Comparison of ENCODE assay signal across 9 cellular contexts in the genomic region with DNA sequence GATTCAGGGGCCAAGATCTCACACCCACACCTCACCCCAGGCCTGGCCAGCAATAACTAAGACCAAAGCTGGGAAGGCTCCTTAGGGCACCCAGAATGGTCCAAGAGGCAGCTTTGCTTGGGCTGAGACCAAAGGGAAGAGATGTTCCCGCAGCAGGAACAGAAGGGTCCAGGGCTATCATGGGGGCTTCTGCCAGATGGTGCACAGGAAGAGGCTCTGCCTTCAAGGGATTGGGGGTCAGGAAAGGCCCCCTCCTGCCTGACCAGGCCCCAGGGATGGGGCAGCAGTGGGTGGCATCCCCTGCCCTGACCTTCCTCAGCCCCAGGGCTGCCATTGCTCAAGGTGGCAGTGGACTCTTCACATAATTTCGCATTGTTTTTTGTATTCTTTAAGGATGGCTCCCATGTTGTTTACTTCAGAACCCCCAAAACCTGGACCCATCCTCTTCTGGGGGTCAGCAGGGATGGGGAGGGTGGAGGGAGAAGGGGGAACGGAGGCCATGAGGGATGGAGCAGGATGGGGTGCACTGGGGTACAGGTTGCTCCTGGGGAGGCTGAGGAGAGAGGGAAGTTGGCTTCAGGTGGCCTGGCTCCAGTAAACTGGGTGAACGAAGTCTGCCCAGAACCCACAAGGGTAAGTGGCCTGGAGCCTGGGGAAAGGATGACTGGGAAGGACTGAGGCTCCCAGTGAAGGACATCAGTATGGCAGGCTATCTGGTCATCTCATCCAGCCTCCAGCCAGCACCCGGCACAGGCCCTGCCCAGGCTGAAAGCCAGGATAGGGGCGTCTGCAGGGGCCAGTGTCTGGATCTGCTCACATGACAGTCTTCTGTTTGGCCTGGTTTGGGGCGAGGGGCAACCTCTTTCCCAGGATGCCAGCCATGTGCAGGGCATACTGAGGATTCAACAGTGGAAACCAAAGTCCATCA. TPM values are rescaled to one million over a fixed set of nuclear protein-coding genes. Genes with fewer than 3 reads are reported as not detected.
A peak's percentile ranks its signal among the peaks of the same experiment; 100 is the strongest.
DNase-seq lines count a peak whose midpoint lies in the region; TF ChIP-seq lines count a peak whose summit lies in the region.
"Had no signal": no experiment of that assay in that cellular context is flagged by ENCODE, and none has a peak within 500 bp of the region (broad histone marks: within the 10 kb centered on the region; RNA-seq: fewer than 3 reads in every experiment).

No MANE protein-coding gene starts in this region.

- H2AFZ ChIP-seq in MM.1S (ENCODE audit: low read length), result no peak overlapping the region

- POLR2A ChIA-PET in Caco-2 (lab: Charles Lee), result no interaction called here

- H3K27me3 Mint-ChIP-seq in Caco-2 (ENCODE audit: insufficient read depth, unreplicated experiment) (no peaks in the 10 kb centered on the region), osteocyte (ENCODE audit: unreplicated experiment) (no peaks in the 10 kb centered on the region)

- no peaks in the 10 kb centered on the region for H4K20me1 ChIP-seq in MM.1S (ENCODE audit: insufficient read depth, low read length)

- H3K27ac ChIP-seq in MM.1S (ENCODE audit: low read length) (peak overlapping the region; percentile 98), cingulate gyrus (ENCODE audit: low read depth, low read length) (peak overlapping the region; percentile 77)

- H3K36me3 Mint-ChIP-seq in Caco-2 (ENCODE audit: insufficient read depth, unreplicated experiment) (peaks cover 40% of the 10 kb centered on the region), osteocyte (ENCODE audit: unreplicated experiment) (peaks cover 8% of the 10 kb centered on the region)

- H3K4me3 ChIP-seq in Caco-2 (ENCODE audit: low read depth, low read length) (no peak overlapping the region), MM.1S (ENCODE audit: low read length) (no peak overlapping the region)

- no peak for TF ChIP-seq CTCF in Caco-2 (IDR thresholded peaks at IDR 0.05; ENCODE audit: insufficient read depth in 1 of 2, low read depth in 1 of 2, low read length in 1 of 2, severe bottlenecking in 1 of 2, unreplicated experiment in 1 of 2)
- TF ChIP-seq CTCF in MM.1S (IDR thresholded peaks at IDR 0.05; ENCODE audit: low read length), result no peak
- TF ChIP-seq CTCF in osteocyte (IDR thresholded peaks at IDR 0.05), result no peak

- H3K36me3 ChIP-seq in Caco-2 (ENCODE audit: control insufficient read depth, insufficient read depth, low read length) (no peaks in the 10 kb centered on the region), MM.1S (replicated peaks; ENCODE audit: insufficient read depth, low read length) (no peaks in the 10 kb centered on the region)

- no peaks in the 10 kb centered on the region for H3K9me3 Mint-ChIP-seq in Caco-2 (ENCODE audit: unreplicated experiment)
- H3K9me3 Mint-ChIP-seq in osteocyte (ENCODE audit: unreplicated experiment), result no peaks in the 10 kb centered on the region

- peak overlapping the region; percentile 89 for H3K4me2 ChIP-seq in MM.1S (ENCODE audit: low read depth, low read length)

- H3K4me1 Mint-ChIP-seq in Caco-2 (ENCODE audit: low read depth, unreplicated experiment) (peaks cover 9% of the 10 kb centered on the region), osteocyte (ENCODE audit: unreplicated experiment) (peaks cover 41% of the 10 kb centered on the region)

- H3K4me1 ChIP-seq in Caco-2, result peaks cover 28% of the 10 kb centered on the region
- H3K4me1 ChIP-seq in MM.1S (ENCODE audit: low read length), result peaks cover 43% of the 10 kb centered on the region

- no peaks in the 10 kb centered on the region for H3K9me2 ChIP-seq in MM.1S (replicated peaks; ENCODE audit: insufficient read depth, low read length)

- no peak for DNase-seq in Caco-2
- no peak for DNase-seq in MM.1S
- DNase-seq in osteocyte (ENCODE audit: extremely low spot score, unreplicated experiment), result no peak
- DNase-seq in NCI-H774 (lab: John Stamatoyannopoulos, UW), result no peak
- no peak for DNase-seq in NCI-H510A treated with DMSO at 0.1 percent for 48 hours (lab: John Stamatoyannopoulos, UW)
- DNase-seq in NCI-H1436 treated with DMSO at 0.1 percent for 48 hours (lab: John Stamatoyannopoulos, UW), result no peak
- DNase-seq in NCI-H1694 (lab: John Stamatoyannopoulos, UW), result no peak
- DNase-seq: NCI-H2107 had no signal

- H3K27me3 ChIP-seq in Caco-2 (replicated peaks; ENCODE audit: control insufficient read depth, insufficient read depth, low read length) (no peaks in the 10 kb centered on the region), MM.1S (replicated peaks; ENCODE audit: insufficient read depth, low read length) (no peaks in the 10 kb centered on the region)

- H3K9ac ChIP-seq in MM.1S (ENCODE audit: low read length), result peak overlapping the region; percentile 81

- H3F3A ChIP-seq in MM.1S (ENCODE audit: insufficient read depth, low read length), result peaks cover 23% of the 10 kb centered on the region

- H3K9me3 ChIP-seq in Caco-2 (peaks cover 2% of the 10 kb centered on the region; the same call in 1 of the 2 replicates), MM.1S (replicated peaks; ENCODE audit: insufficient read depth, low read length) (no peaks in the 10 kb centered on the region)

- H3K79me2 ChIP-seq in MM.1S (ENCODE audit: low read length), result peaks cover 22% of the 10 kb centered on the region

- intact Hi-C loops in Caco-2 (cut with micrococcal nuclease; ENCODE audit: unreplicated experiment), result no loop called here

- peak overlapping the region; percentile 83 for H3K27ac Mint-ChIP-seq in Caco-2 (ENCODE audit: unreplicated experiment)
- H3K27ac Mint-ChIP-seq in osteocyte (ENCODE audit: unreplicated experiment), result peak overlapping the region; percentile 19

- CTCF ChIA-PET in Caco-2 (lab: Charles Lee), result interaction anchor here (0.9 to 2.1 kb wide), 2 partner anchors 8 to 128 kb away, joined by 3 to 6 read pairs; no protein-coding TSS in a partner anchor

- no TSS peak for BruUV-seq in Caco-2 (replicated peaks; lab: Mats Ljungman, UMichigan)

- no peak overlapping the region for H3K4me3 Mint-ChIP-seq in Caco-2 (ENCODE audit: unreplicated experiment)
- no peak overlapping the region for H3K4me3 Mint-ChIP-seq in osteocyte (ENCODE audit: unreplicated experiment)

RNA-seq across cellular contexts. Expression of gene NADK, which starts 2.6 kb away (rescaled TPM):
- total RNA-seq in Caco-2 (2022), result 76.7 and 85.8 TPM in 2 replicates
- total RNA-seq in osteocyte, result 75.2 and 84.3 TPM in 2 replicates

RNA-seq across cellular contexts. Expression of gene CDK11A, which starts 56.7 kb away (rescaled TPM):
- 49.6 and 53.7 TPM in 2 replicates for total RNA-seq in Caco-2 (2022)
- total RNA-seq in osteocyte, result 44.2 and 51.3 TPM in 2 replicates
